1 cellular context compared by ENCODE assay signal in genomic region chr19:30089086-30089665, GRCh38.
TF ChIP-seq lines count a peak whose summit lies in the region.

No MANE protein-coding gene starts in this region.

TF ChIP-seq in IMR-90, 13 proteins besides CTCF, POLR2A, EP300 and RAD21 (continued from another document):
- no peak for TF ChIP-seq ELK1 (IDR thresholded peaks at IDR 0.05; ENCODE audit: borderline replicate concordance, low read depth, low read length)
- TF ChIP-seq CEBPB (IDR thresholded peaks at IDR 0.05; ENCODE audit: low read depth, low read length) = no peak
- no peak for TF ChIP-seq MAFK (IDR thresholded peaks at IDR 0.05; ENCODE audit: low read depth, low read length)
